In genomic region chr6:143027058-143027457, GRCh38 we compare ENCODE assay signal across 8 cellular contexts. TPM values are rescaled to one million over a fixed set of nuclear protein-coding genes. Genes with fewer than 3 reads are reported as not detected.
DNase-seq lines count a peak whose midpoint lies in the region; ATAC-seq and TF ChIP-seq lines count a peak whose summit lies in the region.

No MANE protein-coding gene starts in this region.

- peak; percentile 79 for TF ChIP-seq CTCF in GM12872 (IDR thresholded peaks at IDR 0.05; ENCODE audit: insufficient read depth, low read depth, low read length)

- intact Hi-C loops in head of caudate nucleus (cut with DNase I) = loop anchor here (5.0 to 10.0 kb wide), 2 partner anchors 335 to 398 kb away; no protein-coding TSS in a partner anchor

- ATAC-seq in GM21786 (IDR thresholded peaks at IDR 0.05; ENCODE audit: unreplicated experiment) = no peak

- DNase-seq in NCI-H1930 (lab: John Stamatoyannopoulos, UW) = peak; percentile 3 to 4
- peak; percentile 13 for DNase-seq in activated T-helper 1 cell treated with Interleukin-2 at 50 U/mL for 16 hours (ENCODE audit: low read depth)
- peak in 40 of 42 donors; percentile 12 to 79 (median 48) for DNase-seq in head of caudate nucleus
- peak; percentile 21 for DNase-seq in retina
- DNase-seq in mesenteric fat pad (ENCODE audit: low spot score) = no peak
- no peak for DNase-seq in GF-D8 (lab: John Stamatoyannopoulos, UW)

RNA-seq across cellular contexts. Expression of gene AIG1, which starts 33.6 kb away (rescaled TPM):
- 46.4 TPM for total RNA-seq in mesenteric fat pad

Comparison
In these comparisons a context has a peak if more than half of its experiments do, and no peak if none do; other contexts are left out.
1. DNase-seq: peak in NCI-H1930 (2 of 2), activated T-helper 1 cell treated with Interleukin-2 at 50 U/mL for 16 hours (single experiment), head of caudate nucleus (40 of 42) and retina (single experiment); none in mesenteric fat pad (single experiment) and GF-D8 (single experiment).